8 cellular contexts compared by ENCODE assay signal in the genomic region with DNA sequence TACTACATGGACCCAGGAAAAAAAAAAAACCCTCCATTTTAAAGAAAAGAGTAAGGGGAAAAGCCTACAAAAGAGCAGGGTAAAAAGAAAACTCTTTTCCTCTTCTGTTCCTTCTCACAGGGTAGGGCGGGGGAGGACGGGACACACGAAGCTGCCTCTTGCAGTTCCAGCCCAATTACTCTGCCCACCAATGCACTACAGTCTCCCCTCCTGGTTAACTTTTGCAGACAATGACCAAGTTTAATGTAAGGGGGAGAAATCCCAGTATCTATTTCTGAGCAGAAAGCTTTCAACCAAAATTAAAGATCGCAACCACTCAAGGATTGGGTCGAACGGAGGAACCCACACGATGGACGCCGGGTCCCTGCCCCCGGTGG.
DNase-seq lines count a peak whose midpoint lies in the region; ATAC-seq and TF ChIP-seq lines count a peak whose summit lies in the region.

No MANE protein-coding gene starts in this region.

- H3K4me3 ChIP-seq in effector memory CD4-positive, alpha-beta T cell (ENCODE audit: insufficient read depth, low read depth, low read length, poor library complexity, severe bottlenecking), result peak overlapping the region; percentile 56

- peaks cover 23% of the 10 kb centered on the region for H3K4me1 ChIP-seq in effector memory CD4-positive, alpha-beta T cell (ENCODE audit: control insufficient read depth, insufficient read depth, low read length, poor library complexity, severe bottlenecking)

- H3K27ac ChIP-seq in effector memory CD4-positive, alpha-beta T cell (ENCODE audit: insufficient read depth, low read length, poor library complexity, severe bottlenecking), result peak overlapping the region; percentile 50

- H3K27me3 Mint-ChIP-seq in T-helper 2 cell treated with Interferon-gamma antibody and Interleukin-4, amounts not matched to agents 5 μg/mL and 100 μg/mL, for 36 hours (ENCODE audit: low read depth), result peaks cover 24% of the 10 kb centered on the region
- H3K27me3 Mint-ChIP-seq in nephron progenitor cell (ENCODE audit: low read depth, poor library complexity), result peaks cover 32% of the 10 kb centered on the region

- peaks cover 5% of the 10 kb centered on the region for H3K36me3 Mint-ChIP-seq in T-helper 2 cell treated with Interferon-gamma antibody and Interleukin-4, amounts not matched to agents 5 μg/mL and 100 μg/mL, for 36 hours (ENCODE audit: low read depth)
- H3K36me3 Mint-ChIP-seq in nephron progenitor cell (ENCODE audit: low read depth), result peaks cover 4% of the 10 kb centered on the region

- peaks cover 14% of the 10 kb centered on the region for H3K4me1 Mint-ChIP-seq in T-helper 2 cell treated with Interferon-gamma antibody and Interleukin-4, amounts not matched to agents 5 μg/mL and 100 μg/mL, for 36 hours (ENCODE audit: low read depth)
- peaks cover 60% of the 10 kb centered on the region for H3K4me1 Mint-ChIP-seq in nephron progenitor cell

- no peaks in the 10 kb centered on the region for H3K9me3 Mint-ChIP-seq in T-helper 2 cell treated with Interferon-gamma antibody and Interleukin-4, amounts not matched to agents 5 μg/mL and 100 μg/mL, for 36 hours
- H3K9me3 Mint-ChIP-seq in nephron progenitor cell, result peaks cover 7% of the 10 kb centered on the region

- peak overlapping the region; percentile 93 for H3K4me3 Mint-ChIP-seq in T-helper 2 cell treated with Interferon-gamma antibody and Interleukin-4, amounts not matched to agents 5 μg/mL and 100 μg/mL, for 36 hours
- H3K4me3 Mint-ChIP-seq in nephron progenitor cell, result peak overlapping the region; percentile 91

- H3K27ac Mint-ChIP-seq in T-helper 2 cell treated with Interferon-gamma antibody and Interleukin-4, amounts not matched to agents 5 μg/mL and 100 μg/mL, for 36 hours, result peak overlapping the region; percentile 97
- H3K27ac Mint-ChIP-seq in nephron progenitor cell, result peak overlapping the region; percentile 92

- no peak for ATAC-seq in HG03045 (IDR thresholded peaks at IDR 0.05; ENCODE audit: unreplicated experiment)

- no peaks in the 10 kb centered on the region for H3K36me3 ChIP-seq in effector memory CD4-positive, alpha-beta T cell (ENCODE audit: control insufficient read depth, insufficient read depth, low read length)

- peaks cover 4% of the 10 kb centered on the region for H3K27me3 ChIP-seq in effector memory CD4-positive, alpha-beta T cell (replicated peaks; ENCODE audit: control insufficient read depth, insufficient read depth, low read length, poor library complexity, severe bottlenecking)

- H3K9me3 ChIP-seq in effector memory CD4-positive, alpha-beta T cell (ENCODE audit: control insufficient read depth, low read length), result no peaks in the 10 kb centered on the region

- no peak for TF ChIP-seq CTCF in nephron progenitor cell (IDR thresholded peaks at IDR 0.05)

- no peak for DNase-seq in T-helper 2 cell treated with Interferon-gamma antibody and Interleukin-4, amounts not matched to agents 5 μg/mL and 100 μg/mL, for 36 hours (ENCODE audit: low spot score)
- DNase-seq in T-helper 2 cell, result no peak
- DNase-seq in OCI-M1 (lab: John Stamatoyannopoulos, UW), result peak; percentile 57
- no peak for DNase-seq in effector memory CD4-positive, alpha-beta T cell
- DNase-seq in nephron progenitor cell, result no peak
- DNase-seq in DMS53 treated with DMSO at 0.1 percent for 48 hours (lab: John Stamatoyannopoulos, UW; ENCODE audit: unreplicated experiment), result no peak
- DNase-seq in NCI-H146 (lab: John Stamatoyannopoulos, UW), result no peak
